Comparison of ENCODE assay signal across 9 cellular contexts in genomic region chr6:109096198-109096597, GRCh38. TPM values are rescaled to one million over a fixed set of nuclear protein-coding genes. Genes with fewer than 3 reads are reported as not detected.
DNase-seq lines count a peak whose midpoint lies in the region; ATAC-seq, FAIRE-seq and TF ChIP-seq lines count a peak whose summit lies in the region.
"Had no signal": no experiment of that assay in that cellular context is flagged by ENCODE, and none has a peak within 500 bp of the region (broad histone marks: within the 10 kb centered on the region; RNA-seq: fewer than 3 reads in every experiment).

No MANE protein-coding gene starts in this region.

- H3K4me3 ChIP-seq in DND-41 (ENCODE audit: low read depth in 1 of 2, low read length in 2 of 2) (peak overlapping the region; percentile 51 to 71; a peak in 3 of 4 replicates), NB4 (ENCODE audit: low read depth, low read length) (peak overlapping the region; percentile 98), osteoblast (ENCODE audit: insufficient read depth, low read length) (peak overlapping the region; percentile 89)
- H3K4me3 ChIP-seq in effector memory CD4-positive, alpha-beta T cell (ENCODE audit: insufficient read depth, low read depth, low read length, poor library complexity, severe bottlenecking): peak overlapping the region; percentile 74

- H2AFZ ChIP-seq in DND-41 (ENCODE audit: low read depth, low read length): peak overlapping the region; percentile 93
- no peak overlapping the region for H2AFZ ChIP-seq in osteoblast (ENCODE audit: low read length)

- peak overlapping the region; percentile 75 for H3K9ac ChIP-seq in DND-41 (ENCODE audit: low read depth, low read length)

- H3K4me2 ChIP-seq in DND-41 (ENCODE audit: insufficient read depth, low read length) (peak overlapping the region; percentile 82), osteoblast (ENCODE audit: insufficient read depth, low read length) (peak overlapping the region; percentile 98)

- TF ChIP-seq CTCF in DND-41 (IDR thresholded peaks at IDR 0.05; ENCODE audit: borderline replicate concordance, extremely low read depth, low read length, poor library complexity, severe bottlenecking): no peak
- TF ChIP-seq CTCF in NB4 (IDR thresholded peaks at IDR 0.05; ENCODE audit: low read depth, low read length): no peak
- no peak for TF ChIP-seq CTCF in osteoblast (IDR thresholded peaks at IDR 0.05; ENCODE audit: extremely low read depth, low read depth, low read length)

- H3K9me3 ChIP-seq in DND-41 (ENCODE audit: insufficient read depth, low read length, severe bottlenecking) (no peaks in the 10 kb centered on the region), osteoblast (ENCODE audit: low read depth, low read length) (no peaks in the 10 kb centered on the region)
- no peaks in the 10 kb centered on the region for H3K9me3 ChIP-seq in effector memory CD4-positive, alpha-beta T cell (ENCODE audit: control insufficient read depth, low read length)

- FAIRE-seq in H54 (lab: Jason Lieb, UNC): no peak

- DNase-seq in DND-41 (no peak), NB4 (ENCODE audit: low read depth) (peak; percentile 20), osteoblast (ENCODE audit: insufficient read length, low spot score, missing footprints) (peak; percentile 56), glomerular visceral epithelial cell (ENCODE audit: extremely low spot score) (no peak), GM19238 (ENCODE audit: insufficient read length, low spot score) (no peak), H54 (ENCODE audit: insufficient read length, low spot score) (no peak)
- no peak for DNase-seq in effector memory CD4-positive, alpha-beta T cell
- DNase-seq: T-helper 9 cell had no signal

- peaks cover 9% of the 10 kb centered on the region; the same call in 1 of the 2 replicates for H3K36me3 ChIP-seq in DND-41 (ENCODE audit: insufficient read depth, low read length)
- no peaks in the 10 kb centered on the region for H3K36me3 ChIP-seq in effector memory CD4-positive, alpha-beta T cell (ENCODE audit: control insufficient read depth, insufficient read depth, low read length)
- peaks cover 5% of the 10 kb centered on the region for H3K36me3 ChIP-seq in osteoblast (ENCODE audit: insufficient read depth, low read length)

- H3K4me1 ChIP-seq in DND-41 (ENCODE audit: insufficient read depth, low read length) (peaks cover 43% of the 10 kb centered on the region), osteoblast (ENCODE audit: insufficient read depth, low read length) (peaks cover 16% of the 10 kb centered on the region)
- peaks cover 9% of the 10 kb centered on the region for H3K4me1 ChIP-seq in effector memory CD4-positive, alpha-beta T cell (ENCODE audit: control insufficient read depth, insufficient read depth, low read length, poor library complexity, severe bottlenecking)

- TF ChIP-seq POLR2A in NB4 (IDR thresholded peaks at IDR 0.05; ENCODE audit: extremely low read depth, insufficient read length): no peak
- no peak for TF ChIP-seq POLR2A in H54 (IDR thresholded peaks at IDR 0.05; ENCODE audit: low read depth, low read length)

- H4K20me1 ChIP-seq in DND-41 (ENCODE audit: insufficient read depth, low read length) (no peaks in the 10 kb centered on the region), osteoblast (ENCODE audit: insufficient read depth, low read length) (peaks cover 8% of the 10 kb centered on the region)

- H3K27ac ChIP-seq in DND-41 (ENCODE audit: low read length): peak overlapping the region; percentile 98
- no peak overlapping the region for H3K27ac ChIP-seq in effector memory CD4-positive, alpha-beta T cell (ENCODE audit: insufficient read depth, low read length, poor library complexity, severe bottlenecking)
- peak overlapping the region; percentile 99 for H3K27ac ChIP-seq in osteoblast (ENCODE audit: low read depth, low read length)

- ATAC-seq in DND-41 (ENCODE audit: insufficient read depth, low read depth) (no peak), HG03469 (IDR thresholded peaks at IDR 0.05; ENCODE audit: unreplicated experiment) (no peak)

- H3K27me3 ChIP-seq in DND-41 (ENCODE audit: insufficient read depth, low read length, poor library complexity) (no peaks in the 10 kb centered on the region), osteoblast (ENCODE audit: insufficient read depth, low read length) (no peaks in the 10 kb centered on the region)
- H3K27me3 ChIP-seq in effector memory CD4-positive, alpha-beta T cell (replicated peaks; ENCODE audit: control insufficient read depth, insufficient read depth, low read length, poor library complexity, severe bottlenecking): no peaks in the 10 kb centered on the region

- peaks cover 44% of the 10 kb centered on the region for H3K79me2 ChIP-seq in DND-41 (ENCODE audit: insufficient read depth, low read length)
- peaks cover 71% of the 10 kb centered on the region for H3K79me2 ChIP-seq in osteoblast (ENCODE audit: insufficient read depth, low read length)

RNA-seq across cellular contexts. Expression of gene CEP57L1, which starts 0.9 kb away (rescaled TPM):
- total RNA-seq in osteoblast: 17.7 and 23.6 TPM in 2 replicates

RNA-seq across cellular contexts. Expression of gene SESN1, which starts 1.6 kb away (rescaled TPM):
- 26.1 and 30.4 TPM in 2 replicates for total RNA-seq in osteoblast

Comparison
In these comparisons a context has a peak if more than half of its experiments do, and no peak if none do; other contexts are left out.
1. DNase-seq: peak in NB4 (single experiment) and osteoblast (single experiment); none in DND-41 (single experiment), effector memory CD4-positive, alpha-beta T cell (0 of 3), glomerular visceral epithelial cell (single experiment), GM19238 (single experiment) and H54 (single experiment).
2. Peak in every context shown above with its lines, with median percentiles within 50 percentile points of each other: H3K4me3 ChIP-seq.